Comparison of ENCODE assay signal across 8 cellular contexts in genomic region chr4:80365928-80366327, GRCh38.
DNase-seq lines count a peak whose midpoint lies in the region; ATAC-seq, FAIRE-seq and TF ChIP-seq lines count a peak whose summit lies in the region.

No MANE protein-coding gene starts in this region.

- DNase-seq in GM03348 (ENCODE audit: low spot score) (peak; percentile 78), H54 (ENCODE audit: insufficient read length, low spot score) (peak; percentile 10), NCI-H1048 (lab: John Stamatoyannopoulos, UW) (peak; percentile 4), SKM-1 (lab: John Stamatoyannopoulos, UW; ENCODE audit: unreplicated experiment) (peak; percentile 34), astrocyte of the hippocampus (ENCODE audit: low read depth, low spot score) (peak; percentile 81), iPS-NIHi7 (ENCODE audit: extremely low spot score) (peak; percentile 65)
- DNase-seq in stimulated activated CD4-positive, alpha-beta T cell treated with anti-CD3 and anti-CD28 coated beads, Interleukin-1b, Interleukin-23, amount 100 ng/mL, for 48 hours: peak; percentile 41

- TF ChIP-seq POLR2A in H54 (IDR thresholded peaks at IDR 0.05; ENCODE audit: low read depth, low read length): no peak

- peak; percentile 91 for FAIRE-seq in H54 (lab: Jason Lieb, UNC)

- no peak for ATAC-seq in HG03097 (IDR thresholded peaks at IDR 0.05; ENCODE audit: low FRiP score, unreplicated experiment)

Comparison
In these comparisons a context has a peak if more than half of its experiments do, and no peak if none do; other contexts are left out.
1. DNase-seq: peak in every context shown above with its lines; median percentile 81 in astrocyte of the hippocampus; 78 in GM03348; 65 in iPS-NIHi7; 41 in stimulated activated CD4-positive, alpha-beta T cell treated with anti-CD3 and anti-CD28 coated beads, Interleukin-1b, Interleukin-23, amount 100 ng/mL, for 48 hours; 34 in SKM-1; 10 in H54; 4 in NCI-H1048.